ENCODE assay signal across 1 cellular context in the genomic region with DNA sequence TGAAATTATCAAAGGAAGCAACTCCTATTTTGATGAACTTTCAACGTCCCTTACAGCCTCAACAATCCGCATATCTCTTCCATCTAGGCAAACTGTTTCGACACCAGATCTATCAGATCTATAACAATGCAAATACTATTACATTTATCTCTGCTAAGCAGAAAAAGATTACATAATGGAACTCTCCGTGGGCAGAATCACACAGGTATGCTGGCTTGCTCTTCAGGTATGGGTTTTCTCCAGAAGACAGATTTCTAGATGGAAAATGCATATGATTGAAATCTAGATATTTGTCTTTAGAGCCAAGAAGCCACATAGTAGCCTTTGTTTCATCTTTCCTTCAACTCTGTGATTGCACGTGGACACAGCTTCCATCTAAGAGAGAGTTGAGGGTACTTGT.
TF ChIP-seq lines count a peak whose summit lies in the region.

No MANE protein-coding gene starts in this region.

TF ChIP-seq in SK-N-SH treated with all-trans-retinoic acid at 6 μM for 48 hours, 23 proteins besides CTCF, POLR2A, EP300 and RAD21 (continued from another document):
- TF ChIP-seq BACH2 (CRISPR knock-in tag; IDR thresholded peaks at IDR 0.05; ENCODE audit: borderline replicate concordance) (no peak), ISL1 (CRISPR knock-in tag; IDR thresholded peaks at IDR 0.05) (no peak), ZNF8 (CRISPR knock-in tag; IDR thresholded peaks at IDR 0.05) (no peak), ESRRG (CRISPR knock-in tag; IDR thresholded peaks at IDR 0.05) (no peak), CSRNP3 (CRISPR knock-in tag; IDR thresholded peaks at IDR 0.05) (no peak), GLIS3 (CRISPR knock-in tag; IDR thresholded peaks at IDR 0.05) (no peak)
- TF ChIP-seq, protein P1, sequence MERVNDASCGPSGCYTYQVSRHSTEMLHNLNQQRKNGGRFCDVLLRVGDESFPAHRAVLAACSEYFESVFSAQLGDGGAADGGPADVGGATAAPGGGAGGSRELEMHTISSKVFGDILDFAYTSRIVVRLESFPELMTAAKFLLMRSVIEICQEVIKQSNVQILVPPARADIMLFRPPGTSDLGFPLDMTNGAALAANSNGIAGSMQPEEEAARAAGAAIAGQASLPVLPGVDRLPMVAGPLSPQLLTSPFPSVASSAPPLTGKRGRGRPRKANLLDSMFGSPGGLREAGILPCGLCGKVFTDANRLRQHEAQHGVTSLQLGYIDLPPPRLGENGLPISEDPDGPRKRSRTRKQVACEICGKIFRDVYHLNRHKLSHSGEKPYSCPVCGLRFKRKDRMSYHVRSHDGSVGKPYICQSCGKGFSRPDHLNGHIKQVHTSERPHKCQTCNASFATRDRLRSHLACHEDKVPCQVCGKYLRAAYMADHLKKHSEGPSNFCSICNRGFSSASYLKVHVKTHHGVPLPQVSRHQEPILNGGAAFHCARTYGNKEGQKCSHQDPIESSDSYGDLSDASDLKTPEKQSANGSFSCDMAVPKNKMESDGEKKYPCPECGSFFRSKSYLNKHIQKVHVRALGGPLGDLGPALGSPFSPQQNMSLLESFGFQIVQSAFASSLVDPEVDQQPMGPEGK (CRISPR knock-in tag; IDR thresholded peaks at IDR 0.05; ENCODE audit: borderline replicate concordance) = no peak
- TF ChIP-seq, protein P2, sequence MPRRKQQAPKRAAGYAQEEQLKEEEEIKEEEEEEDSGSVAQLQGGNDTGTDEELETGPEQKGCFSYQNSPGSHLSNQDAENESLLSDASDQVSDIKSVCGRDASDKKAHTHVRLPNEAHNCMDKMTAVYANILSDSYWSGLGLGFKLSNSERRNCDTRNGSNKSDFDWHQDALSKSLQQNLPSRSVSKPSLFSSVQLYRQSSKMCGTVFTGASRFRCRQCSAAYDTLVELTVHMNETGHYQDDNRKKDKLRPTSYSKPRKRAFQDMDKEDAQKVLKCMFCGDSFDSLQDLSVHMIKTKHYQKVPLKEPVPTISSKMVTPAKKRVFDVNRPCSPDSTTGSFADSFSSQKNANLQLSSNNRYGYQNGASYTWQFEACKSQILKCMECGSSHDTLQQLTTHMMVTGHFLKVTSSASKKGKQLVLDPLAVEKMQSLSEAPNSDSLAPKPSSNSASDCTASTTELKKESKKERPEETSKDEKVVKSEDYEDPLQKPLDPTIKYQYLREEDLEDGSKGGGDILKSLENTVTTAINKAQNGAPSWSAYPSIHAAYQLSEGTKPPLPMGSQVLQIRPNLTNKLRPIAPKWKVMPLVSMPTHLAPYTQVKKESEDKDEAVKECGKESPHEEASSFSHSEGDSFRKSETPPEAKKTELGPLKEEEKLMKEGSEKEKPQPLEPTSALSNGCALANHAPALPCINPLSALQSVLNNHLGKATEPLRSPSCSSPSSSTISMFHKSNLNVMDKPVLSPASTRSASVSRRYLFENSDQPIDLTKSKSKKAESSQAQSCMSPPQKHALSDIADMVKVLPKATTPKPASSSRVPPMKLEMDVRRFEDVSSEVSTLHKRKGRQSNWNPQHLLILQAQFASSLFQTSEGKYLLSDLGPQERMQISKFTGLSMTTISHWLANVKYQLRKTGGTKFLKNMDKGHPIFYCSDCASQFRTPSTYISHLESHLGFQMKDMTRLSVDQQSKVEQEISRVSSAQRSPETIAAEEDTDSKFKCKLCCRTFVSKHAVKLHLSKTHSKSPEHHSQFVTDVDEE (CRISPR knock-in tag; IDR thresholded peaks at IDR 0.05) = no peak
- TF ChIP-seq, protein P3, sequence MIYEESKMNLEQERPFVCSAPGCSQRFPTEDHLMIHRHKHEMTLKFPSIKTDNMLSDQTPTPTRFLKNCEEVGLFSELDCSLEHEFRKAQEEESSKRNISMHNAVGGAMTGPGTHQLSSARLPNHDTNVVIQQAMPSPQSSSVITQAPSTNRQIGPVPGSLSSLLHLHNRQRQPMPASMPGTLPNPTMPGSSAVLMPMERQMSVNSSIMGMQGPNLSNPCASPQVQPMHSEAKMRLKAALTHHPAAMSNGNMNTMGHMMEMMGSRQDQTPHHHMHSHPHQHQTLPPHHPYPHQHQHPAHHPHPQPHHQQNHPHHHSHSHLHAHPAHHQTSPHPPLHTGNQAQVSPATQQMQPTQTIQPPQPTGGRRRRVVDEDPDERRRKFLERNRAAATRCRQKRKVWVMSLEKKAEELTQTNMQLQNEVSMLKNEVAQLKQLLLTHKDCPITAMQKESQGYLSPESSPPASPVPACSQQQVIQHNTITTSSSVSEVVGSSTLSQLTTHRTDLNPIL (CRISPR knock-in tag; IDR thresholded peaks at IDR 0.05; ENCODE audit: low read depth) = no peak
